14 cellular contexts compared by ENCODE assay signal in genomic region chr9:118533850-118534249, GRCh38.
A peak's percentile ranks its signal among the peaks of the same experiment; 100 is the strongest.
DNase-seq lines count a peak whose midpoint lies in the region; ATAC-seq lines count a peak whose summit lies in the region.
"Had no signal": no experiment of that assay in that cellular context is flagged by ENCODE, and none has a peak within 500 bp of the region (broad histone marks: within the 10 kb centered on the region; RNA-seq: fewer than 3 reads in every experiment).

No MANE protein-coding gene starts in this region.

- DNase-seq in DMS53 (lab: John Stamatoyannopoulos, UW) (peak; percentile 4), DMS53 treated with DMSO at 0.1 percent for 48 hours (lab: John Stamatoyannopoulos, UW; ENCODE audit: unreplicated experiment) (no peak), dermis microvascular lymphatic vessel endothelial cell (ENCODE audit: low read depth in 2 of 2) (peak; percentile 40 to 87), lung microvascular endothelial cell (ENCODE audit: low read depth in 2 of 2) (peak; percentile 51 to 77), globus pallidus (ENCODE audit: low spot score) (no peak), NCI-H524 (lab: John Stamatoyannopoulos, UW) (no peak)
- DNase-seq: AML-193; Caco-2; CD8-positive, alpha-beta memory T cell; DMS 273 treated with DMSO at 0.1 percent for 48 hours; DMS79 treated with DMSO at 0.1 percent for 48 hours; HFFc6 had no signal

- no peak for ATAC-seq in HG03354 (IDR thresholded peaks at IDR 0.05; ENCODE audit: poor library complexity, severe bottlenecking, unreplicated experiment)
- ATAC-seq: HepG2 had no signal

Comparison
In these comparisons a context has a peak if more than half of its experiments do, and no peak if none do; other contexts are left out.
1. DNase-seq: peak in DMS53 (single experiment), dermis microvascular lymphatic vessel endothelial cell (2 of 2) and lung microvascular endothelial cell (2 of 2); none in DMS53 treated with DMSO at 0.1 percent for 48 hours (single experiment), globus pallidus (single experiment) and NCI-H524 (0 of 2).